ENCODE assay signal across 1 cellular context in the genomic region with DNA sequence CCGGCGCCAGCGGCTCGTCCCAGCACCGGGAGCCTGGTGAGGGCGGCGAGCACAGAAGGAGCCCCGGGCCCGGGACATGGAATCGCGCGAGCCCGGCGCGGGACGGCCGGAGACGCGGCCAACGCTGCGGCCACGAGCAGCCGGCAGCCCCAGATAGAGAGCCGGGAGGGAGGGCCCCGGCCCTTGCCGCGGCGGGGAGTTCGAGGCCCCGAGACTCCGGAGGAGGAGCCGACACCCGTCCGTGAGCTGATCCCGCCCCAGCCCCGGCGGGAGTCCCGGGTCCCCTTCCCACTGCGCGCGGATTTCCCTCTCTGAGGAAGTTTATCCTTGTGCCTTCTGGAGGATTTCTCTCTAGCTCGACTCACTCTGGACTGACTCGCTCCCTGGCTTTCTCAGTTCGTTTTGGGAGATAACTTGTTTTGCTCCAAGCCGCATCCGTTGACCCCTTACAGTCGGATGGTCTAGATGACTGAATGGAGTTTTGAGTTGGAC.
TF ChIP-seq lines count a peak whose summit lies in the region.

No MANE protein-coding gene starts in this region.

TF ChIP-seq in H1, 55 proteins besides CTCF, POLR2A, EP300 and RAD21 (continued from another document):
- TF ChIP-seq SIN3A (conservative IDR thresholded peaks at IDR 0.05 in 1 of 2, IDR thresholded peaks at IDR 0.05 in 1 of 2; ENCODE audit: low read depth in 1 of 2, low read length in 2 of 2) (no peak), BRCA1 (IDR thresholded peaks at IDR 0.05; ENCODE audit: low read depth, low read length) (no peak), SP1 (IDR thresholded peaks at IDR 0.05; ENCODE audit: low read depth, low read length) (no peak), SUZ12 (IDR thresholded peaks at IDR 0.05; ENCODE audit: low read length) (no peak), EZH2 (IDR thresholded peaks at IDR 0.05; ENCODE audit: low read depth, low read length, severe bottlenecking) (no peak), BCL11A (IDR thresholded peaks at IDR 0.05; ENCODE audit: low read depth in 2 of 2, low read length in 2 of 2) (no peak), EGR1 (IDR thresholded peaks at IDR 0.05; ENCODE audit: borderline replicate concordance, low read depth, low read length) (no peak), NANOG (IDR thresholded peaks at IDR 0.05; ENCODE audit: insufficient read depth, low read depth, low read length, poor library complexity, severe bottlenecking) (no peak), MAX (IDR thresholded peaks at IDR 0.05) (0 out of 2 replicates have a peak, but pooled peaks have one; percentile 25), ASH2L (IDR thresholded peaks at IDR 0.05; ENCODE audit: low read length) (peak; percentile 22), CEBPB (IDR thresholded peaks at IDR 0.05; ENCODE audit: low read depth, low read length) (no peak), ZNF274 (IDR thresholded peaks at IDR 0.05; ENCODE audit: borderline replicate concordance, extremely low read depth, low read length) (no peak), KDM5A (IDR thresholded peaks at IDR 0.05; ENCODE audit: low read length) (0 out of 2 replicates have a peak, but pooled peaks have one; percentile 20), PHF8 (conservative IDR thresholded peaks at IDR 0.05; ENCODE audit: low read depth, low read length) (peak; percentile 26; the same call in 1 of the 2 replicates), HDAC2 (IDR thresholded peaks at IDR 0.05; ENCODE audit: borderline replicate concordance in 1 of 2, low read depth in 2 of 2, low read length in 2 of 2) (0 out of 4 replicates have a peak, but pooled peaks of 1 of the 2 experiments have one; percentile 15)
